ENCODE assay signal across 8 cellular contexts in the genomic region with DNA sequence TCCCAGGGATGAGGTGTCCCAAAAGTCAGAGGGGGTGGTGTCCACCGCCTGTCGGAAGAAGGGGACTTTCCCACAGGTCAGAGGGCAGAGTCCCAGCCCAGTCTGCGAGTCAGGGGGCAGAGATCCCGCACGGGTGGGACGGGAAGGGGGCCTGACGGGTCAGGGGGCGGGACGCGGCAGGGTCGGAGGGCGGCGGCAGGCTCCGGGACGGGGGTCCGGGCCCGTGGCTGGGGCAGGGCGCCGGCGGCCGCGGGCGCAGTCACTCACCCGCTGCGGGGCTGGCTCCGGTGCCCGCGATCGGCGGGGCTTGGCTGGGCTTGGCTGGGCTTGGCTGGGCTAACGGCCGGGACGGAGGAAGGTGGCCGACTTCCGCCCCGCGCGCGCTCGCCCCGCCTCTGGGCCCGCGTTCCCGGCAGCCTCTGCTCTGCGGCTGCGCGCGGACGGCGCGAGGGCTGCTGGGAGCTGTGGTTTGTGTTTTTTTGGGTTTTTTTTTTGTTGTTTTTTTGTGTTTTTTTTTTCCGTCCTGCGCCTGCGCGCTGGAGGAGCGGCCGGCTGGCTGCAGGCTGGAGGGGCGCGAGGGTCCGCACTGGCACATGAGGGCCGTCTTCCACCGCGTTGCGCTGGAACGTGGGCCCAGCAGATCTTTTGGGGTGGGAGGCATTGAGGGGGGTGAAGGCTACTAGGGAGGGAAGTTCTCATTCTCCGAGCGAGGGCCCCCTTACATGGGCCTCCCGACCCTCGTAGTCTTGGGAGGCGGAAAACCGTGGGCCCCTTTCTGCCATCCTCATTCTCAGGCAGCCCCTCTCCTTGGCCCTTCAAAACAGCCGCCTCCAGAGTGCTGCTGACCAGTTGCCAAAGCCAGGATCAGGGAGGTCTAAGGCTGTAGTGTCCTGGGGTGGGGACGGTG. TPM values are rescaled to one million over a fixed set of nuclear protein-coding genes. Genes with fewer than 3 reads are reported as not detected.
DNase-seq lines count a peak whose midpoint lies in the region; ATAC-seq, FAIRE-seq and TF ChIP-seq lines count a peak whose summit lies in the region.

Gene CANT1 (minus strand): TSS at position 368 of the 907 bp plus-strand sequence. CDS start 12,142 bp downstream, outside the sequence.

- ATAC-seq in HG02970 (IDR thresholded peaks at IDR 0.05; ENCODE audit: low FRiP score, unreplicated experiment), result peak; percentile 97

- dilution Hi-C loops in keratinocyte (cut with MboI; ENCODE audit: extremely low pct_ligation_motif_present, low sequenced_read_pairs), result no loop called here

- no peaks in the 10 kb centered on the region for H3K9me3 ChIP-seq in keratinocyte (ENCODE audit: control insufficient read depth, low read depth, low read length)

- DNase-seq in SIG-M5 treated with dmso at 0.1 percent for 504 hours (lab: John Stamatoyannopoulos, UW; ENCODE audit: unreplicated experiment) (peak; percentile 84), SIG-M5 (lab: John Stamatoyannopoulos, UW) (no peak), NCI-H2171 treated with DMSO at 0.1 percent for 48 hours (lab: John Stamatoyannopoulos, UW) (peak; percentile 85), keratinocyte (ENCODE audit: low read depth, low spot score) (no peak)
- DNase-seq in activated CD4-positive, CD25-positive, alpha-beta regulatory T cell (lab: John Stamatoyannopoulos, UW), result peak; percentile 65 to 80 (median 74)
- peak; percentile 83 for DNase-seq in central memory CD4-positive, alpha-beta T cell
- peak; percentile 74 to 75 for DNase-seq in stimulated activated CD4-positive, alpha-beta T cell treated with anti-CD3 and anti-CD28 coated beads, Interleukin-15, amount 100 ng/mL, for 1 hour (ENCODE audit: low read depth in 1 of 2, low spot score in 1 of 2)

- peak within 1 kb of the TSS; percentile 84 for H2AFZ ChIP-seq in keratinocyte (ENCODE audit: control insufficient read depth, low read length)

- peaks cover 5% of the 10 kb centered on the region for H4K20me1 ChIP-seq in keratinocyte (ENCODE audit: control insufficient read depth, extremely low read depth, insufficient read depth, low read length)

- H3K4me3 ChIP-seq in keratinocyte (ENCODE audit: control insufficient read depth in 2 of 3, extremely low read depth in 1 of 3, insufficient read depth in 2 of 3, low read depth in 1 of 3, low read length in 3 of 3), result peak within 1 kb of the TSS; percentile 83 to 90 (median 86)

- FAIRE-seq in keratinocyte (lab: Jason Lieb, UNC), result no peak

- peaks cover 6 to 13% of the 10 kb centered on the region in 2 experiments for H3K36me3 ChIP-seq in keratinocyte (ENCODE audit: control insufficient read depth in 2 of 2, extremely low read depth in 1 of 2, insufficient read depth in 2 of 2, low read length in 2 of 2)

- TF ChIP-seq CTCF in keratinocyte (optimal IDR thresholded peaks at IDR 0.05 in 1 of 3, IDR thresholded peaks at IDR 0.05 in 1 of 3, conservative IDR thresholded peaks at IDR 0.05 in 1 of 3; ENCODE audit: extremely low read depth in 1 of 3, insufficient read depth in 2 of 3, low read length in 3 of 3), result no peak

- peak within 1 kb of the TSS; percentile 92 for H3K9ac ChIP-seq in keratinocyte (ENCODE audit: control insufficient read depth, extremely low read depth, insufficient read depth, low read length)

- no peaks in the 10 kb centered on the region for H3K27me3 ChIP-seq in keratinocyte (ENCODE audit: control insufficient read depth, extremely low read depth, insufficient read depth, low read length)

- peaks cover 2% of the 10 kb centered on the region for H3K9me1 ChIP-seq in keratinocyte (ENCODE audit: control insufficient read depth, extremely low read depth, insufficient read depth, low read length)

- peaks cover 52% of the 10 kb centered on the region for H3K4me1 ChIP-seq in keratinocyte (ENCODE audit: control insufficient read depth, extremely low read depth, insufficient read depth, low read length)

- H3K27ac ChIP-seq in keratinocyte (ENCODE audit: control insufficient read depth, insufficient read depth, low read length), result peak within 1 kb of the TSS; percentile 88

- peaks cover 46% of the 10 kb centered on the region for H3K79me2 ChIP-seq in keratinocyte (ENCODE audit: control insufficient read depth, insufficient read depth, low read length)

- H3K4me2 ChIP-seq in keratinocyte (ENCODE audit: control insufficient read depth, extremely low read depth, insufficient read depth, low read depth, low read length), result peak within 1 kb of the TSS; percentile 95

RNA-seq across cellular contexts. Expression of gene CANT1, which starts in this region (rescaled TPM):
- 53.2 to 78.1 TPM (median 54.6 TPM) in 3 replicates for polyA plus RNA-seq in keratinocyte
- 14.4 TPM for polyA plus RNA-seq in keratinocyte (2011; ENCODE audit: low read depth)
- 46.5 and 62.9 TPM in 2 replicates for polyA plus RNA-seq in keratinocyte (2011; cell fraction: cytosol; rRNA removed)
- 101 and 111 TPM in 2 replicates for polyA plus RNA-seq in keratinocyte (2011; cell fraction: nucleus; rRNA removed)
- 37.7 and 65.6 TPM in 2 replicates for polyA plus RNA-seq in keratinocyte (2012; ENCODE audit: low replicate concordance)
- polyA minus RNA-seq in keratinocyte, result 62.2 to 79.7 TPM (median 66.9 TPM) in 3 replicates
- 106 TPM for polyA minus RNA-seq in keratinocyte (2011; cell fraction: cytosol; rRNA and poly(A)+ RNA removed)
- polyA minus RNA-seq in keratinocyte (2011; cell fraction: nucleus; rRNA and poly(A)+ RNA removed), result 120 and 137 TPM in 2 replicates

Comparison
In these comparisons a context has a peak if more than half of its experiments do, and no peak if none do; other contexts are left out.
1. DNase-seq: peak in SIG-M5 treated with dmso at 0.1 percent for 504 hours (single experiment), NCI-H2171 treated with DMSO at 0.1 percent for 48 hours (single experiment), activated CD4-positive, CD25-positive, alpha-beta regulatory T cell (4 of 4), central memory CD4-positive, alpha-beta T cell (single experiment) and stimulated activated CD4-positive, alpha-beta T cell treated with anti-CD3 and anti-CD28 coated beads, Interleukin-15, amount 100 ng/mL, for 1 hour (2 of 2); none in SIG-M5 (single experiment) and keratinocyte (single experiment).